Comparison of ENCODE assay signal across 22 cellular contexts in genomic region chr13:73306688-73307087, GRCh38.
"Had no signal": no experiment of that assay in that cellular context is flagged by ENCODE, and none has a peak within 500 bp of the region (broad histone marks: within the 10 kb centered on the region; RNA-seq: fewer than 3 reads in every experiment).

No MANE protein-coding gene starts in this region.

- H3K4me3 ChIP-seq: esophagus squamous epithelium, gastrocnemius medialis, heart right ventricle, left lung, lower lobe of right lung, mucosa of descending colon had no signal

- H3K9me3 ChIP-seq: esophagus squamous epithelium, gastrocnemius medialis, left lung, lower lobe of right lung, mucosa of descending colon had no signal

- ATAC-seq: effector memory CD8-positive, alpha-beta T cell; esophagus mucosa; gastrocnemius medialis; heart right ventricle; left cardiac atrium; left ventricle myocardium superior; lower lobe of right lung had no signal

- DNase-seq: cortex of kidney; effector CD8-positive, alpha-beta T cell; effector memory CD8-positive, alpha-beta T cell; endodermal cell; erythroblast; esophagus squamous epithelium; foreskin fibroblast; foreskin melanocyte; gastrocnemius medialis; glutamatergic neuron; head of caudate nucleus; heart right ventricle; hypothalamus; immature natural killer cell; left cardiac atrium; left lung; left ventricle myocardium superior; lower lobe of right lung; mesenchymal stem cell; mucosa of descending colon had no signal

- H3K27ac ChIP-seq: epithelial cell of prostate, esophagus squamous epithelium, gastrocnemius medialis, heart right ventricle, left lung, lower lobe of right lung had no signal

- H3K4me1 ChIP-seq: gastrocnemius medialis, heart right ventricle, lower lobe of right lung had no signal

- H3K36me3 ChIP-seq: esophagus squamous epithelium, gastrocnemius medialis, heart right ventricle, left lung, lower lobe of right lung had no signal

- H3K27me3 ChIP-seq: esophagus squamous epithelium, gastrocnemius medialis, heart right ventricle, left lung had no signal
